14 cellular contexts compared by ENCODE assay signal in the genomic region with DNA sequence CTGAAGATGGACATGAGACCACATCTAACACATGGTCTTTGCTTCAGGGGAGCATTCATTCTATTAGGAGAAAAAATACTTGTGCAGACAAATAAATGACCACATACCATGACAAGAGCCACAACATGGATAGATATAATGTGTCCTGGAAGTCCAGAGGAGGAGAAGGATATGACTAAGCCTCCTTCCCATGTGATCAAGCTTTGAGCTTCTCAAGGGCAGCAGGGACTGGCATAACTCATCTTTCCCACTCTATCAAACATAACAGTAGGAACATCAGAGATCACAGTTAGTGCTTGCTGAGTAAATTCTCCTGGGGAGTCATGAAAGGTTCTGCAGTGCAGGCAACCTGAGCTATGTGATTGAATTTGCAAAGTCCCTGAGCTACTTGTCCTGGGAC.
DNase-seq lines count a peak whose midpoint lies in the region; TF ChIP-seq lines count a peak whose summit lies in the region.
"Had no signal": no experiment of that assay in that cellular context is flagged by ENCODE, and none has a peak within 500 bp of the region (broad histone marks: within the 10 kb centered on the region; RNA-seq: fewer than 3 reads in every experiment).

No MANE protein-coding gene starts in this region.

- H3K27me3 ChIP-seq in ACC112 (ENCODE audit: insufficient read depth, low read length): no peaks in the 10 kb centered on the region
- no peaks in the 10 kb centered on the region for H3K27me3 ChIP-seq in H7 (ENCODE audit: control insufficient read depth, insufficient read depth, low read length)
- no peaks in the 10 kb centered on the region for H3K27me3 ChIP-seq in vagina

- H3K27ac Mint-ChIP-seq in HFFc6: peak overlapping the region; percentile 51

- intact Hi-C loops in vagina (cut with DNase I): no loop called here

- H3K4me3 ChIP-seq in ACC112 (ENCODE audit: low read depth, low read length): no peak overlapping the region
- no peak overlapping the region for H3K4me3 ChIP-seq in H7 (ENCODE audit: insufficient read depth, low read depth, low read length)
- no peak overlapping the region for H3K4me3 ChIP-seq in vagina
- H3K4me3 ChIP-seq: lower lobe of right lung, thoracic aorta had no signal

- no peaks in the 10 kb centered on the region for H3K79me2 ChIP-seq in ACC112 (ENCODE audit: control insufficient read depth, insufficient read depth, low read length, unreplicated experiment)

- peak; percentile 76 for DNase-seq in HFFc6
- peak; percentile 41 for DNase-seq in amniotic stem cell (lab: John Stamatoyannopoulos, UW)
- peak; percentile 55 for DNase-seq in hepatic stellate cell (ENCODE audit: low spot score)
- DNase-seq in H7: no peak
- no peak for DNase-seq in vagina (ENCODE audit: extremely low spot score in 2 of 2)
- DNase-seq in stimulated activated CD4-positive, alpha-beta T cell treated with anti-CD3 and anti-CD28 coated beads, Interleukin-12 subunit alpha, Interleukin-12 subunit beta, amount 100 ng/mL, for 4 hours: no peak
- DNase-seq in HPDE6-E6E7 (ENCODE audit: extremely low spot score): no peak
- DNase-seq: activated CD4-positive, alpha-beta T cell treated with anti-CD3 and anti-CD28 coated beads for 1 hour; activated T-cell treated with anti-CD3 and anti-CD28 coated beads, Interleukin-2, amount 50 U/mL, for 1 hour; effector memory CD4-positive, alpha-beta T cell; lower lobe of right lung had no signal

- H3K27me3 Mint-ChIP-seq in HFFc6 (ENCODE audit: insufficient read depth): no peaks in the 10 kb centered on the region

- peaks cover 38% of the 10 kb centered on the region for H3K4me1 Mint-ChIP-seq in HFFc6 (ENCODE audit: low read depth)

- TF ChIP-seq POLR2A in vagina (IDR thresholded peaks at IDR 0.05): no peak

- H3K4me1 ChIP-seq in ACC112 (ENCODE audit: control insufficient read depth, insufficient read depth, low read length, unreplicated experiment) (peaks cover 11% of the 10 kb centered on the region), vagina (no peaks in the 10 kb centered on the region)

- H2AFZ ChIP-seq in ACC112 (ENCODE audit: low read length, unreplicated experiment): peak overlapping the region; percentile 28

- TF ChIP-seq CTCF in HFFc6 (IDR thresholded peaks at IDR 0.05): no peak
- no peak for TF ChIP-seq CTCF in vagina (IDR thresholded peaks at IDR 0.05)

- H3K36me3 Mint-ChIP-seq in HFFc6 (ENCODE audit: low read depth): no peaks in the 10 kb centered on the region; the same call in 1 of the 2 replicates

- no peaks in the 10 kb centered on the region for H3K9me3 Mint-ChIP-seq in HFFc6

- no peak overlapping the region for H3K4me3 Mint-ChIP-seq in HFFc6

- H3K9me3 ChIP-seq in vagina: no peaks in the 10 kb centered on the region
- H3K9me3 ChIP-seq: lower lobe of right lung, thoracic aorta had no signal

- peak overlapping the region; percentile 4; the same call in 1 of the 2 replicates for H3K27ac ChIP-seq in ACC112 (ENCODE audit: low read depth, low read length)
- H3K27ac ChIP-seq in vagina: no peak overlapping the region
- H3K27ac ChIP-seq: HL-60, lower lobe of right lung, thoracic aorta had no signal

- H3K36me3 ChIP-seq in ACC112 (ENCODE audit: insufficient read depth, low read length) (no peaks in the 10 kb centered on the region), H7 (replicated peaks; ENCODE audit: control insufficient read depth, insufficient read depth, low read length) (no peaks in the 10 kb centered on the region), vagina (no peaks in the 10 kb centered on the region)
- H3K36me3 ChIP-seq: lower lobe of right lung, thoracic aorta had no signal

Comparison
In these comparisons a context has a peak if more than half of its experiments do, and no peak if none do; other contexts are left out.
1. DNase-seq: peak in HFFc6 (single experiment), amniotic stem cell (single experiment) and hepatic stellate cell (single experiment); none in H7 (single experiment), vagina (0 of 2), stimulated activated CD4-positive, alpha-beta T cell treated with anti-CD3 and anti-CD28 coated beads, Interleukin-12 subunit alpha, Interleukin-12 subunit beta, amount 100 ng/mL, for 4 hours (single experiment) and HPDE6-E6E7 (single experiment).